Comparison of ENCODE assay signal across 1 cellular context in the genomic region with DNA sequence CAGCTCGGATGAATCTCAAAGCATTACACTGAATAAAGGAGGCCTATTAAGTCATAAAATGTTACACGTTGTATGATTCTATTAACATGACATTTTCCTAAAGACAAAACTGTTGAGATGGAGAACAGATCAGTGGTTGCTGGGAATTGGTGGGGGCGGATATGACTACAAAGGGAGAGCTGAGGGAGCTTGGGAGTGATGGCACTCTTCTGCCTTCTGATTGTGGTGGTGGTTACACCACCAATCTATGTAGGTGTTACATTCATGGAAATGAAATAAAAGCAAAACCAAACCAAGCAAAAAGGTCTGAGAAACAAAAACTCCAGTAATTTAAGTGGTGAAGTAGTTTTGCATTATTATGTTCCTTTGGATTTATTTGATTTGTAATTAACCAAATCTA.
A peak's percentile ranks its signal among the peaks of the same experiment; 100 is the strongest.
TF ChIP-seq lines count a peak whose summit lies in the region.

No MANE protein-coding gene starts in this region.

TF ChIP-seq in GM12878, 131 proteins besides CTCF, POLR2A, EP300 and RAD21:
- TF ChIP-seq GATAD2B (conservative IDR thresholded peaks at IDR 0.05; ENCODE audit: low read depth) (no peak), ZBED1 (IDR thresholded peaks at IDR 0.05; ENCODE audit: borderline replicate concordance) (no peak), BHLHE40 (IDR thresholded peaks at IDR 0.05; ENCODE audit: borderline replicate concordance in 1 of 2, low read depth in 2 of 2, low read length in 1 of 2) (peak in 1 of 2 experiments; percentile 22; a peak in 1 of 4 replicates), KAT2A (conservative IDR thresholded peaks at IDR 0.05; ENCODE audit: control insufficient read depth, low read depth, low read length) (no peak), IKZF2 (IDR thresholded peaks at IDR 0.05) (peak in 1 of 2 experiments; percentile 42; a peak in 1 of 4 replicates), IKZF1 (conservative IDR thresholded peaks at IDR 0.05) (peak; percentile 42)
